9 cellular contexts compared by ENCODE assay signal in genomic region chr2:44100351-44100750, GRCh38.
A peak's percentile ranks its signal among the peaks of the same experiment; 100 is the strongest.
DNase-seq lines count a peak whose midpoint lies in the region; ATAC-seq, FAIRE-seq and TF ChIP-seq lines count a peak whose summit lies in the region.
"Had no signal": no experiment of that assay in that cellular context is flagged by ENCODE, and none has a peak within 500 bp of the region (broad histone marks: within the 10 kb centered on the region; RNA-seq: fewer than 3 reads in every experiment).

No MANE protein-coding gene starts in this region.

- intact Hi-C loops in endothelial cell of umbilical vein (cut with micrococcal nuclease) = no loop called here
- intact Hi-C loops in posterior vena cava (cut with DNase I) = no loop called here
- intact Hi-C loops in CD4-positive, alpha-beta T cell (cut with DNase I, micrococcal nuclease) = no loop called here

- no peaks in the 10 kb centered on the region for H3K36me3 Mint-ChIP-seq in CD4-positive, alpha-beta T cell (ENCODE audit: low read depth)

- TF ChIP-seq CTCF in endothelial cell of umbilical vein (IDR thresholded peaks at IDR 0.05; ENCODE audit: extremely low read depth in 1 of 2, insufficient read depth in 1 of 2, low read depth in 1 of 2, low read length in 2 of 2) = no peak
- no peak for TF ChIP-seq CTCF in CD4-positive, alpha-beta T cell (IDR thresholded peaks at IDR 0.05)

- no peak overlapping the region for H3K4me3 Mint-ChIP-seq in CD4-positive, alpha-beta T cell

- dilution Hi-C loops in endothelial cell of umbilical vein (cut with MboI; ENCODE audit: extremely low pct_ligation_motif_present, low sequenced_read_pairs) = no loop called here

- peak; percentile 98 for DNase-seq in GM04503 (ENCODE audit: low read depth)
- peak; percentile 98 for DNase-seq in NCI-H226
- peak; percentile 52 for DNase-seq in endothelial cell of umbilical vein (ENCODE audit: low read depth, low spot score)
- peak; percentile 92 for DNase-seq in posterior vena cava (ENCODE audit: low spot score)
- no peak for DNase-seq in CD4-positive, alpha-beta T cell
- no peak for DNase-seq in effector CD8-positive, alpha-beta T cell (lab: John Stamatoyannopoulos, UW)
- DNase-seq in T-helper 1 cell = no peak

- no peak overlapping the region for H2AFZ ChIP-seq in endothelial cell of umbilical vein (ENCODE audit: low read depth, low read length)

- no peaks in the 10 kb centered on the region for H3K4me1 ChIP-seq in endothelial cell of umbilical vein (ENCODE audit: control insufficient read depth, extremely low read depth, insufficient read depth, low read length)

- no peak overlapping the region for H3K27ac ChIP-seq in endothelial cell of umbilical vein (ENCODE audit: insufficient read depth, low read depth, low read length)
- no peak overlapping the region for H3K27ac ChIP-seq in CD4-positive, alpha-beta T cell (ENCODE audit: low read depth, low read length)

- H4K20me1 ChIP-seq in endothelial cell of umbilical vein (replicated peaks; ENCODE audit: control insufficient read depth, extremely low read depth, insufficient read depth, low read length) = no peaks in the 10 kb centered on the region

- no peaks in the 10 kb centered on the region for H3K79me2 ChIP-seq in endothelial cell of umbilical vein (ENCODE audit: control insufficient read depth, insufficient read depth, low read length)

- ATAC-seq in CD4-positive, alpha-beta T cell (ENCODE audit: poor library complexity) = no peak
- ATAC-seq in GM21390 (IDR thresholded peaks at IDR 0.05; ENCODE audit: unreplicated experiment) = no peak

- H3K27me3 ChIP-seq in endothelial cell of umbilical vein (ENCODE audit: control insufficient read depth in 2 of 2, insufficient read depth in 2 of 2, low read length in 2 of 2) = no peaks in the 10 kb centered on the region
- no peaks in the 10 kb centered on the region for H3K27me3 ChIP-seq in CD4-positive, alpha-beta T cell (ENCODE audit: control insufficient read depth, insufficient read depth, low read length)

- H3K4me3 ChIP-seq in endothelial cell of umbilical vein (replicated peaks in 1 of 3; ENCODE audit: insufficient read depth in 1 of 3, low read depth in 1 of 3, low read length in 3 of 3) = no peak overlapping the region

- no TSS peak for BruUV-seq in endothelial cell of umbilical vein (replicated peaks; lab: Mats Ljungman, UMichigan)

- H3K9ac ChIP-seq in endothelial cell of umbilical vein (replicated peaks; ENCODE audit: extremely low read depth, insufficient read depth, low read length) = no peak overlapping the region

- no peaks in the 10 kb centered on the region for H3K9me3 Mint-ChIP-seq in CD4-positive, alpha-beta T cell

- H3K27ac Mint-ChIP-seq in CD4-positive, alpha-beta T cell = no peak overlapping the region

- no peaks in the 10 kb centered on the region for H3K27me3 Mint-ChIP-seq in CD4-positive, alpha-beta T cell

- TF ChIP-seq POLR2A in endothelial cell of umbilical vein (IDR thresholded peaks at IDR 0.05; ENCODE audit: low read depth, low read length) = no peak

- peak; percentile 88 for FAIRE-seq in endothelial cell of umbilical vein (lab: Jason Lieb, UNC)
- FAIRE-seq: colon had no signal

- H3K4me1 Mint-ChIP-seq in CD4-positive, alpha-beta T cell (ENCODE audit: low read depth) = peaks cover 8% of the 10 kb centered on the region

- H3K9me3 ChIP-seq in endothelial cell of umbilical vein (replicated peaks; ENCODE audit: control insufficient read depth, insufficient read depth, low read length) = no peaks in the 10 kb centered on the region
- no peaks in the 10 kb centered on the region for H3K9me3 ChIP-seq in CD4-positive, alpha-beta T cell (ENCODE audit: control insufficient read depth, low read length)

- no peak overlapping the region for H3K4me2 ChIP-seq in endothelial cell of umbilical vein (ENCODE audit: insufficient read depth, low read length)

- no peaks in the 10 kb centered on the region for H3K36me3 ChIP-seq in endothelial cell of umbilical vein (ENCODE audit: control insufficient read depth in 2 of 2, extremely low read depth in 1 of 2, insufficient read depth in 2 of 2, low read length in 2 of 2)

- H3K9me1 ChIP-seq in endothelial cell of umbilical vein (replicated peaks; ENCODE audit: control insufficient read depth, extremely low read depth, insufficient read depth, low read length) = no peaks in the 10 kb centered on the region

- POLR2A ChIA-PET in endothelial cell of umbilical vein (lab: Charles Lee) = no interaction called here
- POLR2A ChIA-PET in CD4-positive, alpha-beta T cell (lab: Charles Lee) = no interaction called here

- CTCF ChIA-PET in endothelial cell of umbilical vein (lab: Charles Lee) = interaction anchor here (1.2 kb wide), 1 partner anchor 12 kb away, joined by 5 read pairs; no protein-coding TSS in a partner anchor
- CTCF ChIA-PET in CD4-positive, alpha-beta T cell (lab: Charles Lee) = no interaction called here

TF ChIP-seq in endothelial cell of umbilical vein, 7 proteins besides CTCF, POLR2A, EP300 and RAD21:
- TF ChIP-seq FOS (IDR thresholded peaks at IDR 0.05; ENCODE audit: borderline replicate concordance, insufficient read depth, low read length) (peak; percentile 55), MYC (IDR thresholded peaks at IDR 0.05; ENCODE audit: low read depth, low read length) (no peak)

Comparison
In these comparisons a context has a peak if more than half of its experiments do, and no peak if none do; other contexts are left out.
1. DNase-seq: peak in GM04503 (single experiment), NCI-H226 (single experiment), endothelial cell of umbilical vein (single experiment) and posterior vena cava (single experiment); none in CD4-positive, alpha-beta T cell (0 of 10), effector CD8-positive, alpha-beta T cell (single experiment) and T-helper 1 cell (0 of 5).